Comparison of ENCODE assay signal across 9 cellular contexts in the genomic region with DNA sequence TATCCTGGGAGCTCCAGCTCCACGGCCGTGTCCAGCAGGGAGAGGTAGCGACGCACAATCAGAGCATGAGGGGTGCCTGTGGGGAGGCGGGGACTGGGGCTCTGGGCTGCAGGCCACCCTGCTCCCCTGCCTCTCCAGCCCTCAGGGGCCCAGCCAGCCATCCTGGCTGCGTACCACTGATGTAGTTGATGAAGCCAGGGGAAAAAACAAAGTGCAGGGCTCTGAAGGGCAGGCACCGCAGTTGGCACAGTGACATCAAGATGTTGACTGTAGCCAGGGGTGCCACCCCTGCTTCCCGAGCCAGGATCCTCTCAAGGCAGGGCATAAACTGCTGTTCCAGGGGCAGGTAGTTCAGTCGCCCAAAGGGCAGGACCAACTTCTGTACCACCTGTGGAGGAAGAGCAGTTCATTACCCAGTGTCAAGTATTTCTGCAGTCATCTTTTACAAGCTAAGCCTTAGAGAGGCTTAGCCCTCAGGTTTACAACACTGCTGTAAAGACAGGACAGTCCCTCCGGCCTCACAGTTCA. TPM values are rescaled to one million over a fixed set of nuclear protein-coding genes. Genes with fewer than 3 reads are reported as not detected.
DNase-seq lines count a peak whose midpoint lies in the region; TF ChIP-seq lines count a peak whose summit lies in the region.
"Had no signal": no experiment of that assay in that cellular context is flagged by ENCODE, and none has a peak within 500 bp of the region (broad histone marks: within the 10 kb centered on the region; RNA-seq: fewer than 3 reads in every experiment).

No MANE protein-coding gene starts in this region.

- no peak for TF ChIP-seq POLR2A in transverse colon (IDR thresholded peaks at IDR 0.05)

- in situ Hi-C loops in transverse colon (cut with MboI; ENCODE audit: low pct_ligation_motif_present in 1 of 4, low pct_unique_long_range_greater_than_20kb in 1 of 4, low sequenced_read_pairs in 3 of 4): no loop called here

- H3K4me2 ChIP-seq in neuronal stem cell (ENCODE audit: insufficient read depth, low read length, poor library complexity, severe bottlenecking): no peak overlapping the region

- H3K4me3 ChIP-seq in NT2/D1 (ENCODE audit: insufficient read length, low read depth) (no peak overlapping the region), neuronal stem cell (ENCODE audit: low read length in 2 of 2) (no peak overlapping the region), transverse colon (no peak overlapping the region)

- H2BK5ac ChIP-seq in neuronal stem cell (ENCODE audit: low read length): no peak overlapping the region

- no peak overlapping the region for H3K27ac ChIP-seq in neuronal stem cell (replicated peaks; ENCODE audit: low read length)
- H3K27ac ChIP-seq in transverse colon: peak overlapping the region in 1 of 4 donors; percentile 15

- H3K23ac ChIP-seq in neuronal stem cell (ENCODE audit: low read depth, low read length, poor library complexity): peak overlapping the region; percentile 95

- H4K8ac ChIP-seq in neuronal stem cell (ENCODE audit: low read depth, low read length): peak overlapping the region; percentile 65

- peak overlapping the region; percentile 50 for H3K9ac ChIP-seq in NT2/D1 (ENCODE audit: insufficient read length, low read depth)
- H3K9ac ChIP-seq in neuronal stem cell (ENCODE audit: low read depth, low read length, poor library complexity): no peak overlapping the region

- TF ChIP-seq CTCF in chondrocyte (IDR thresholded peaks at IDR 0.05) (no peak), transverse colon (IDR thresholded peaks at IDR 0.05) (no peak)

- no peak overlapping the region for H3K14ac ChIP-seq in neuronal stem cell (ENCODE audit: low read length)

- no CpG with 5 or more reads among the region's 10 CpGs for WGBS in neuronal stem cell (ENCODE audit: extremely low coverage in 2 of 2, insufficient read length in 2 of 2, insufficient replicate concordance in 1 of 2), 2 donors
- 69% methylated on average over 10 of the region's 10 CpGs; no CpG with 5 or more reads in 1 of the 2 donors for WGBS in transverse colon (ENCODE audit: low coverage in 1 of 2), 2 donors

- H3K4me1 ChIP-seq in NT2/D1 (ENCODE audit: insufficient read depth, insufficient read length): peaks cover 19% of the 10 kb centered on the region
- peaks cover 24 to 30% of the 10 kb centered on the region in 2 donors for H3K4me1 ChIP-seq in neuronal stem cell (ENCODE audit: control insufficient read depth in 2 of 2, insufficient read depth in 1 of 2, low read depth in 1 of 2, low read length in 2 of 2)
- H3K4me1 ChIP-seq in transverse colon: peaks cover 26 to 47% (median 35%) of the 10 kb centered on the region in 4 donors

- peaks cover 53% of the 10 kb centered on the region for H3K36me3 ChIP-seq in NT2/D1 (ENCODE audit: insufficient read depth, insufficient read length, low read length)
- H3K36me3 ChIP-seq in neuronal stem cell (replicated peaks in 1 of 2; ENCODE audit: control insufficient read depth in 2 of 2, insufficient read depth in 2 of 2, low read length in 2 of 2): peaks cover 26 to 74% of the 10 kb centered on the region in 2 donors
- H3K36me3 ChIP-seq in transverse colon: peaks cover 0 to 26% (median 12%) of the 10 kb centered on the region in 4 donors

- H2AFZ ChIP-seq in neuronal stem cell (ENCODE audit: low read length): no peak overlapping the region

- peak overlapping the region; percentile 97 for H3K27ac Mint-ChIP-seq in chondrocyte (ENCODE audit: unreplicated experiment)

- H3K9me3 Mint-ChIP-seq in chondrocyte (ENCODE audit: low read depth): no peaks in the 10 kb centered on the region

- H3K4me1 Mint-ChIP-seq in chondrocyte (ENCODE audit: low read depth): peaks cover 42% of the 10 kb centered on the region

- peaks cover 19% of the 10 kb centered on the region for H3K79me1 ChIP-seq in neuronal stem cell (ENCODE audit: low read depth, low read length)

- H2BK120ac ChIP-seq in neuronal stem cell (ENCODE audit: low read depth, low read length): no peak overlapping the region

- H3K9me3 ChIP-seq in NT2/D1 (ENCODE audit: insufficient read depth, low read length) (no peaks in the 10 kb centered on the region), neuronal stem cell (replicated peaks in 1 of 2; ENCODE audit: control insufficient read depth in 2 of 2, insufficient read depth in 1 of 2, low read depth in 1 of 2, low read length in 2 of 2) (peaks cover 0 to 3% of the 10 kb centered on the region in 2 donors), transverse colon (no peaks in the 10 kb centered on the region)

- intact Hi-C loops in transverse colon (cut with DNase I; ENCODE audit: low total_unique reads): no loop called here

- no peak overlapping the region for H4K91ac ChIP-seq in neuronal stem cell (ENCODE audit: low read depth, low read length, poor library complexity)

- no peak overlapping the region for H3K18ac ChIP-seq in neuronal stem cell (ENCODE audit: low read length)

- no peak overlapping the region for H2AK5ac ChIP-seq in neuronal stem cell (ENCODE audit: low read depth, low read length)

- H2BK12ac ChIP-seq in neuronal stem cell (ENCODE audit: low read length): no peak overlapping the region

- peak; percentile 38 for DNase-seq in DMS79 treated with DMSO at 0.1 percent for 48 hours (lab: John Stamatoyannopoulos, UW)
- no peak for DNase-seq in DMS79 (lab: John Stamatoyannopoulos, UW)
- no peak for DNase-seq in NT2/D1 (ENCODE audit: low read depth, low spot score)
- no peak for DNase-seq in chondrocyte (ENCODE audit: low spot score)
- DNase-seq in neuronal stem cell (ENCODE audit: low spot score): no peak
- DNase-seq in transverse colon: no peak
- DNase-seq in NCI-H1436 treated with DMSO at 0.1 percent for 48 hours (lab: John Stamatoyannopoulos, UW): no peak
- DNase-seq in NCI-H1694 treated with DMSO at 0.1 percent for 48 hours (lab: John Stamatoyannopoulos, UW): no peak
- DNase-seq: NCI-H187 had no signal

- TF ChIP-seq EP300 in transverse colon (IDR thresholded peaks at IDR 0.05; ENCODE audit: low read depth): no peak

- no peaks in the 10 kb centered on the region for H3K27me3 ChIP-seq in NT2/D1 (ENCODE audit: insufficient read depth, insufficient read length)
- no peaks in the 10 kb centered on the region for H3K27me3 ChIP-seq in neuronal stem cell (ENCODE audit: control insufficient read depth in 3 of 3, insufficient read depth in 3 of 3, low read depth in 1 of 3, low read length in 3 of 3)
- H3K27me3 ChIP-seq in transverse colon: no peaks in the 10 kb centered on the region

- no peak overlapping the region for H2BK15ac ChIP-seq in neuronal stem cell (ENCODE audit: low read length)

- no peak overlapping the region for H3K4me3 Mint-ChIP-seq in chondrocyte (ENCODE audit: unreplicated experiment)

- no peak overlapping the region for H3K4ac ChIP-seq in neuronal stem cell (ENCODE audit: low read length)

- peaks cover 10% of the 10 kb centered on the region for H3K36me3 Mint-ChIP-seq in chondrocyte (ENCODE audit: low read depth)

- no peaks in the 10 kb centered on the region for H3K27me3 Mint-ChIP-seq in chondrocyte (ENCODE audit: low read depth)

RNA-seq across cellular contexts. Expression of a gene that starts 2.8 kb away (rescaled TPM):
- 83.8 to 146 TPM (median 94.0 TPM) in 3 replicates for total RNA-seq in chondrocyte
- 40.4 TPM for polyA plus RNA-seq in neuronal stem cell (2013, experiment 1 of 2)
- 40.8 TPM for polyA plus RNA-seq in neuronal stem cell (2013, experiment 2 of 2)
- 100 to 1,000 TPM; 121 to 241 (median 144) TPM for total RNA-seq in transverse colon

RNA-seq across cellular contexts. Expression of a gene that starts 5.5 kb away (rescaled TPM):
- total RNA-seq in chondrocyte (31.2 to 43.2 TPM (median 33.2 TPM) in 3 replicates), transverse colon (100 to 1,000 TPM in 1 of 4 donors, 10 to 100 TPM in 3; 67.5 to 105 (median 85.9) TPM)
- 45.7 TPM for polyA plus RNA-seq in neuronal stem cell (2013, experiment 1 of 2)
- 44.8 TPM for polyA plus RNA-seq in neuronal stem cell (2013, experiment 2 of 2)

RNA-seq across cellular contexts. Expression of a gene that starts 8.5 kb away (rescaled TPM):
- total RNA-seq in chondrocyte: 77.8 to 116 TPM (median 91.4 TPM) in 3 replicates
- polyA plus RNA-seq in neuronal stem cell (2013, experiment 1 of 2): 45.7 TPM
- 45.5 TPM for polyA plus RNA-seq in neuronal stem cell (2013, experiment 2 of 2)
- 10 to 100 TPM; 54.9 to 74.4 (median 63.8) TPM for total RNA-seq in transverse colon

RNA-seq across cellular contexts. Expression of a gene that starts 18.4 kb away (rescaled TPM):
- total RNA-seq in chondrocyte (340 to 379 TPM (median 371 TPM) in 3 replicates), transverse colon (100 to 1,000 TPM in 2 of 4 donors, 10 to 100 TPM in 2; 61.7 to 464 (median 83.2) TPM)
- 47.2 TPM for polyA plus RNA-seq in neuronal stem cell (2013, experiment 1 of 2)
- polyA plus RNA-seq in neuronal stem cell (2013, experiment 2 of 2): 44.5 TPM

RNA-seq across cellular contexts. Expression of a gene that starts 20.1 kb away (rescaled TPM):
- total RNA-seq in chondrocyte (23.9 to 25.4 TPM (median 24.0 TPM) in 3 replicates), transverse colon (10 to 100 TPM in 3 of 4 donors, 1 to 10 TPM in 1; 1.1 to 33.8 (median 10.7) TPM)
- 14.1 TPM for polyA plus RNA-seq in neuronal stem cell (2013, experiment 1 of 2)
- polyA plus RNA-seq in neuronal stem cell (2013, experiment 2 of 2): 13.9 TPM
